ENCODE assay signal across 10 cellular contexts in the genomic region with DNA sequence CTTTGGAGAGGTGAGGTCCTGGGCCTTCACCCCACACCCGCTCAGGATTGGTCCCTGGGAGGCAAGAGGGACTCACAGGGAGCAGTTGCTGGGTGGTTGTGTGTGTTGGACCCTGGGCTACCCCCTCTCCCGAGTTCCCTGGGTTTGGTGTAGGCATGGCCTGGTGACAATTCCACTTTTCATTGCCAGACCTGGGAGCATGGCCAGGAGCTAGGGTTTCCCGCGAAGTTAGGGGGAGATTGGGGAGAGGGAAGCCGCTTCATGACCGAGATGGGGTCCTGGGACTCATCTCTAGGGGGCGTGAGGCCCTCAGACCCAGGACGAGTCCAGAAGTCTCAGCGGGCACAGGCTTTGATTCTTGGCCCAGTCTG. TPM values are rescaled to one million over a fixed set of nuclear protein-coding genes. Genes with fewer than 3 reads are reported as not detected.
A peak's percentile ranks its signal among the peaks of the same experiment; 100 is the strongest.
DNase-seq lines count a peak whose midpoint lies in the region; ATAC-seq, FAIRE-seq and TF ChIP-seq lines count a peak whose summit lies in the region.
"Had no signal": no experiment of that assay in that cellular context is flagged by ENCODE, and none has a peak within 500 bp of the region (broad histone marks: within the 10 kb centered on the region; RNA-seq: fewer than 3 reads in every experiment).

No MANE protein-coding gene starts in this region.

- H2BK15ac ChIP-seq in mesendoderm (replicated peaks; ENCODE audit: low read depth): no peak overlapping the region

- H3K9me3 Mint-ChIP-seq in activated naive CD4-positive, alpha-beta T cell treated with anti-CD3 and anti-CD28 coated beads for 36 hours: no peaks in the 10 kb centered on the region
- H3K9me3 Mint-ChIP-seq in activated naive CD4-positive, alpha-beta T cell treated with anti-CD3 and anti-CD28 coated beads, Interleukin-2, amount 50 U/mL, for 72 hours: no peaks in the 10 kb centered on the region
- H3K9me3 Mint-ChIP-seq: activated CD4-positive, alpha-beta memory T cell treated with anti-CD3 and anti-CD28 coated beads for 36 hours had no signal

- H3K23ac ChIP-seq in mesendoderm (ENCODE audit: low read length): peak overlapping the region; percentile 66

- TF ChIP-seq POLR2A in K562 (conservative IDR thresholded peaks at IDR 0.05) (no peak), transverse colon (IDR thresholded peaks at IDR 0.05) (no peak)

- peaks cover 29% of the 10 kb centered on the region for H3K27me3 Mint-ChIP-seq in activated naive CD4-positive, alpha-beta T cell treated with anti-CD3 and anti-CD28 coated beads for 36 hours (ENCODE audit: low read depth)

- H3K4ac ChIP-seq in mesendoderm (ENCODE audit: low read depth, low read length): peak overlapping the region; percentile 37

- H2BK5ac ChIP-seq in mesendoderm (ENCODE audit: low read length): no peak overlapping the region

- H4K8ac ChIP-seq in mesendoderm (ENCODE audit: low read depth, low read length): no peak overlapping the region

- H3K9me3 ChIP-seq in K562 (replicated peaks; ENCODE audit: control insufficient read depth, insufficient read depth, low read depth, low read length): no peaks in the 10 kb centered on the region
- no peaks in the 10 kb centered on the region for H3K9me3 ChIP-seq in transverse colon

- no peak for DNase-seq in activated naive CD4-positive, alpha-beta T cell treated with anti-CD3 and anti-CD28 coated beads for 36 hours
- DNase-seq in activated naive CD4-positive, alpha-beta T cell treated with anti-CD3 and anti-CD28 coated beads, Interleukin-2, amount 50 U/mL, for 72 hours (ENCODE audit: low spot score in 2 of 2): no peak
- DNase-seq in K562 (ENCODE audit: extremely low read depth in 1 of 4, low spot score in 3 of 4): no peak
- no peak for DNase-seq in mesendoderm
- no peak for DNase-seq in transverse colon
- DNase-seq in NCI-H1436 (lab: John Stamatoyannopoulos, UW): no peak

- POLR2A ChIA-PET in K562 (lab: Yijun Ruan, JAX): no interaction called here

- TF ChIP-seq CTCF in K562 (IDR thresholded peaks at IDR 0.05 in 2 of 3, conservative IDR thresholded peaks at IDR 0.05 in 1 of 3; ENCODE audit: insufficient read depth in 2 of 3, low read depth in 1 of 3, low read length in 3 of 3): no peak
- TF ChIP-seq CTCF in transverse colon (IDR thresholded peaks at IDR 0.05): no peak

- no peak for TF ChIP-seq RAD21 in K562 (CRISPR knock-in tag; conservative IDR thresholded peaks at IDR 0.05 in 1 of 2, IDR thresholded peaks at IDR 0.05 in 1 of 2)

- H3K27ac ChIP-seq in K562 (ENCODE audit: extremely low read depth, low read depth, low read length) (no peak overlapping the region), mesendoderm (ENCODE audit: low read depth, low read length) (no peak overlapping the region), transverse colon (peak overlapping the region; percentile 61 to 80 (median 70))

- no peak overlapping the region for H2AFZ ChIP-seq in K562 (ENCODE audit: low read depth, low read length)

- H3K4me1 ChIP-seq in K562 (replicated peaks in 1 of 2; ENCODE audit: control insufficient read depth in 2 of 2, insufficient read depth in 2 of 2, low read length in 2 of 2) (peaks cover 0 to 18% of the 10 kb centered on the region in 2 experiments; a peak in 4 of 5 replicates), mesendoderm (ENCODE audit: control insufficient read depth, low read depth, low read length) (peaks cover 11% of the 10 kb centered on the region), transverse colon (peaks cover 17 to 59% (median 33%) of the 10 kb centered on the region in 4 donors)

- CTCF ChIA-PET in activated naive CD4-positive, alpha-beta T cell treated with anti-CD3 and anti-CD28 coated beads for 36 hours (lab: Charles Lee): no interaction called here
- CTCF ChIA-PET in K562 (lab: Yijun Ruan, JAX; ENCODE audit: low intra/inter-chr PET ratio): no interaction called here

- no peak overlapping the region for H2BK120ac ChIP-seq in mesendoderm (ENCODE audit: low read depth, low read length)

- peaks cover 19% of the 10 kb centered on the region for H3K79me1 ChIP-seq in mesendoderm (ENCODE audit: low read length)

- 7% methylated on average over 9 of the region's 9 CpGs for WGBS in K562 (ENCODE audit: insufficient coverage, low coverage, missing lambda C conversion rate)
- WGBS in mesendoderm (ENCODE audit: extremely low coverage, insufficient coverage, low lambda C conversion rate): no CpG with 5 or more reads among the region's 9 CpGs
- 54% methylated on average over 9 of the region's 9 CpGs; no CpG with 5 or more reads in 1 of the 2 donors for WGBS in transverse colon (ENCODE audit: low coverage in 1 of 2), 2 donors

- in situ Hi-C loops in K562 (cut with MboI) (no loop called here), transverse colon (cut with MboI; ENCODE audit: low pct_ligation_motif_present in 1 of 4, low pct_unique_long_range_greater_than_20kb in 1 of 4, low sequenced_read_pairs in 3 of 4) (no loop called here)

- no peak overlapping the region for H4K5ac ChIP-seq in mesendoderm (ENCODE audit: low read length)

- H3K4me2 ChIP-seq in K562 (ENCODE audit: insufficient read depth, low read length) (no peak overlapping the region), mesendoderm (ENCODE audit: low read length) (peak overlapping the region; percentile 97)

- intact Hi-C loops in activated naive CD4-positive, alpha-beta T cell treated with anti-CD3 and anti-CD28 coated beads for 36 hours (cut with micrococcal nuclease): loop anchor here (5.0 kb wide), 3 partner anchors 207 to 368 kb away; a partner anchor contains a TSS
- intact Hi-C loops in K562 (cut with micrococcal nuclease): loop anchor here (5.0 kb wide), 1 partner anchor 48 kb away; no protein-coding TSS in a partner anchor
- intact Hi-C loops in transverse colon (cut with DNase I; ENCODE audit: low total_unique reads): no loop called here

- H3K79me2 ChIP-seq in K562 (ENCODE audit: control insufficient read depth, insufficient read depth, low read length) (no peaks in the 10 kb centered on the region), mesendoderm (ENCODE audit: control insufficient read depth, insufficient read depth, low read length) (peaks cover 23% of the 10 kb centered on the region)

- ATAC-seq in activated naive CD4-positive, alpha-beta T cell treated with anti-CD3 and anti-CD28 coated beads, Interleukin-2, amount 50 U/mL, for 72 hours: no peak
- ATAC-seq in K562 (no peak), HG03457 (IDR thresholded peaks at IDR 0.05; ENCODE audit: unreplicated experiment) (no peak), HG02642 (IDR thresholded peaks at IDR 0.05; ENCODE audit: poor library complexity, unreplicated experiment) (no peak)

- H3K18ac ChIP-seq in mesendoderm (ENCODE audit: low read length): peak overlapping the region; percentile 0

- no peaks in the 10 kb centered on the region for H3K36me3 Mint-ChIP-seq in activated naive CD4-positive, alpha-beta T cell treated with anti-CD3 and anti-CD28 coated beads for 36 hours (ENCODE audit: low read depth)
- H3K36me3 Mint-ChIP-seq in activated naive CD4-positive, alpha-beta T cell treated with anti-CD3 and anti-CD28 coated beads, Interleukin-2, amount 50 U/mL, for 72 hours: no peaks in the 10 kb centered on the region
- H3K36me3 Mint-ChIP-seq: activated CD4-positive, alpha-beta memory T cell treated with anti-CD3 and anti-CD28 coated beads for 36 hours had no signal

- H3K9me1 ChIP-seq in K562 (ENCODE audit: control insufficient read depth, insufficient read depth, low read length): no peaks in the 10 kb centered on the region

- no peak overlapping the region; a peak in 1 of 4 replicates for H3K9ac ChIP-seq in K562 (ENCODE audit: insufficient read depth in 1 of 2, low read depth in 2 of 2, low read length in 2 of 2)
- peak overlapping the region; percentile 91 for H3K9ac ChIP-seq in mesendoderm (ENCODE audit: low read length)

- peak overlapping the region; percentile 17 for H3K4me3 Mint-ChIP-seq in activated naive CD4-positive, alpha-beta T cell treated with anti-CD3 and anti-CD28 coated beads for 36 hours
- H3K4me3 Mint-ChIP-seq: activated CD4-positive, alpha-beta memory T cell treated with anti-CD3 and anti-CD28 coated beads for 36 hours had no signal

- H3K27ac Mint-ChIP-seq in activated naive CD4-positive, alpha-beta T cell treated with anti-CD3 and anti-CD28 coated beads for 36 hours: no peak overlapping the region
- H3K27ac Mint-ChIP-seq in activated naive CD4-positive, alpha-beta T cell treated with anti-CD3 and anti-CD28 coated beads, Interleukin-2, amount 50 U/mL, for 72 hours: no peak overlapping the region
- H3K27ac Mint-ChIP-seq: activated CD4-positive, alpha-beta memory T cell treated with anti-CD3 and anti-CD28 coated beads for 36 hours had no signal

- H2AK5ac ChIP-seq in mesendoderm (ENCODE audit: low read length): peak overlapping the region; percentile 49

- H3K56ac ChIP-seq in mesendoderm (ENCODE audit: low read length): peak overlapping the region; percentile 96

- no peak for TF ChIP-seq EP300 in K562 (IDR thresholded peaks at IDR 0.05; ENCODE audit: low read length)
- TF ChIP-seq EP300 in transverse colon (IDR thresholded peaks at IDR 0.05; ENCODE audit: low read depth): no peak

- H3K36me3 ChIP-seq in K562 (ENCODE audit: control insufficient read depth, insufficient read depth, low read length): no peaks in the 10 kb centered on the region
- no peaks in the 10 kb centered on the region for H3K36me3 ChIP-seq in mesendoderm (ENCODE audit: control insufficient read depth, insufficient read depth, low read length)
- H3K36me3 ChIP-seq in transverse colon: no peaks in the 10 kb centered on the region

- H3K4me1 Mint-ChIP-seq in activated naive CD4-positive, alpha-beta T cell treated with anti-CD3 and anti-CD28 coated beads for 36 hours (ENCODE audit: low read depth): peaks cover 43% of the 10 kb centered on the region

- H3K27me3 ChIP-seq in K562 (ENCODE audit: control insufficient read depth in 2 of 2, insufficient read depth in 2 of 2, low read length in 2 of 2): peaks cover 68 to 91% of the 10 kb centered on the region in 2 experiments
- H3K27me3 ChIP-seq in mesendoderm (ENCODE audit: insufficient read depth, low read length, poor library complexity): no peaks in the 10 kb centered on the region
- peaks cover 24% of the 10 kb centered on the region for H3K27me3 ChIP-seq in transverse colon

- FAIRE-seq in K562 (lab: Jason Lieb, UNC): no peak

- H3K4me3 ChIP-seq in K562 (peak overlapping the region; percentile 31; the same call in 1 of the 2 replicates), mesendoderm (ENCODE audit: low read length) (peak overlapping the region; percentile 86), transverse colon (peak overlapping the region; percentile 42 to 66 (median 51))

- BruUV-seq in K562 (replicated peaks; lab: Mats Ljungman, UMichigan): no TSS peak

- peaks cover 36% of the 10 kb centered on the region for H4K20me1 ChIP-seq in K562 (replicated peaks; ENCODE audit: control insufficient read depth, insufficient read depth, low read length)

RNA-seq across cellular contexts. Expression of a gene that starts 0.6 kb away (rescaled TPM):
- total RNA-seq in activated naive CD4-positive, alpha-beta T cell treated with anti-CD3 and anti-CD28 coated beads for 36 hours: under 1 TPM; 0.69 TPM
- total RNA-seq in activated naive CD4-positive, alpha-beta T cell treated with anti-CD3 and anti-CD28 coated beads, Interleukin-2, amount 50 U/mL, for 72 hours: 1 to 10 TPM in 1 of 2 donors, under 1 TPM in 1; 0.20 to 4.8 TPM
- total RNA-seq in K562 (2011; cell fraction: chromatin; rRNA removed; ENCODE audit: low replicate concordance): 0.14 and 0.72 TPM in 2 replicates
- total RNA-seq in K562 (2011; cell fraction: nucleolus; rRNA removed): 0.26 and 0.67 TPM in 2 replicates
- 0.15 and 0.29 TPM in 2 replicates for total RNA-seq in K562 (2011; cell fraction: nucleoplasm; rRNA removed)
- 0.09 and 0.16 TPM in 2 replicates for total RNA-seq in K562 (2014; rRNA removed)
- total RNA-seq in K562 (2014; rRNA removed; fragmentation: Illumina TruSeq; extraction: Trizol): 0.03 and 0.07 TPM in 2 replicates
- total RNA-seq in K562 (2015; rRNA removed; fragmentation: Illumina TruSeq; extraction: Trizol): 0.04 and 0.07 TPM in 2 replicates
- 0.27 and 0.29 TPM in 2 replicates for total RNA-seq in K562 (2021)
- polyA plus RNA-seq in K562 (2011; rRNA removed): 0.13 and 0.26 TPM in 2 replicates
- polyA plus RNA-seq in K562 (2011; cell fraction: cytosol; rRNA removed): 0.18 and 0.25 TPM in 2 replicates
- 0.53 and 0.81 TPM in 2 replicates for polyA plus RNA-seq in K562 (2011; cell fraction: nucleus; rRNA removed)
- polyA plus RNA-seq in K562 (2012): 0.08 and 0.11 TPM in 2 replicates
- 0.03 and 0.15 TPM in 2 replicates for polyA plus RNA-seq in K562 (2014; fragmentation: Illumina TruSeq; extraction: Trizol)
- polyA plus RNA-seq in K562 (2014; fragmentation: Nextera tagmentation; extraction: Ambion mirVana): not detected
- polyA plus RNA-seq in K562 (2014; rRNA removed): 0.13 and 0.15 TPM in 2 replicates
- polyA minus RNA-seq in K562 (2011; rRNA and poly(A)+ RNA removed): 0.15 and 0.25 TPM in 2 replicates
- polyA minus RNA-seq in K562 (2011; cell fraction: cytosol; rRNA and poly(A)+ RNA removed): 0.19 TPM in 1 of 2 replicates, not detected in the other
- under 0.01 and 0.44 TPM in 2 replicates for polyA minus RNA-seq in K562 (2011; cell fraction: nucleus; rRNA and poly(A)+ RNA removed)
- polyA plus RNA-seq in mesendoderm (2013, experiment 1 of 2): 14.2 TPM
- polyA plus RNA-seq in mesendoderm (2013, experiment 2 of 2): 14.9 TPM
- 1 to 10 TPM; 1.4 to 5.2 (median 4.0) TPM for total RNA-seq in transverse colon

RNA-seq across cellular contexts. Expression of a gene that starts 37.7 kb away (rescaled TPM):
- total RNA-seq in activated naive CD4-positive, alpha-beta T cell treated with anti-CD3 and anti-CD28 coated beads for 36 hours: not detected
- not detected for total RNA-seq in activated naive CD4-positive, alpha-beta T cell treated with anti-CD3 and anti-CD28 coated beads, Interleukin-2, amount 50 U/mL, for 72 hours
- not detected in 2 replicates for total RNA-seq in K562 (2011; cell fraction: chromatin; rRNA removed; ENCODE audit: low replicate concordance)
- total RNA-seq in K562 (2011; cell fraction: nucleolus; rRNA removed): not detected in 2 replicates
- not detected in 2 replicates for total RNA-seq in K562 (2011; cell fraction: nucleoplasm; rRNA removed)
- not detected in 2 replicates for total RNA-seq in K562 (2014; rRNA removed)
- total RNA-seq in K562 (2014; rRNA removed; fragmentation: Illumina TruSeq; extraction: Trizol): not detected in 2 replicates
- total RNA-seq in K562 (2015; rRNA removed; fragmentation: Illumina TruSeq; extraction: Trizol): not detected in 2 replicates
- total RNA-seq in K562 (2021): not detected in 2 replicates
- not detected in 2 replicates for polyA plus RNA-seq in K562 (2011; rRNA removed)
- not detected in 2 replicates for polyA plus RNA-seq in K562 (2011; cell fraction: cytosol; rRNA removed)
- not detected in 2 replicates for polyA plus RNA-seq in K562 (2011; cell fraction: nucleus; rRNA removed)
- not detected in 2 replicates for polyA plus RNA-seq in K562 (2012)
- not detected in 2 replicates for polyA plus RNA-seq in K562 (2014; fragmentation: Illumina TruSeq; extraction: Trizol)
- not detected for polyA plus RNA-seq in K562 (2014; fragmentation: Nextera tagmentation; extraction: Ambion mirVana)
- polyA plus RNA-seq in K562 (2014; rRNA removed): not detected in 2 replicates
- polyA minus RNA-seq in K562 (2011; rRNA and poly(A)+ RNA removed): not detected in 2 replicates
- polyA minus RNA-seq in K562 (2011; cell fraction: cytosol; rRNA and poly(A)+ RNA removed): not detected in 2 replicates
- polyA minus RNA-seq in K562 (2011; cell fraction: nucleus; rRNA and poly(A)+ RNA removed): not detected in 2 replicates
- polyA plus RNA-seq in mesendoderm (2013, experiment 1 of 2): 318 TPM
- 312 TPM for polyA plus RNA-seq in mesendoderm (2013, experiment 2 of 2)
- not detected for total RNA-seq in transverse colon
- total RNA-seq: activated CD4-positive, alpha-beta memory T cell treated with anti-CD3 and anti-CD28 coated beads for 36 hours; pulmonary artery endothelial cell had no signal

Comparison
In these comparisons a context has a peak if more than half of its experiments do, and no peak if none do; other contexts are left out.
1. H3K27ac ChIP-seq: peak in transverse colon (4 of 4); none in K562 (single experiment) and mesendoderm (single experiment).
2. H3K4me3 ChIP-seq: peak in every context shown above with its lines; median percentile 86 in mesendoderm; 51 in transverse colon; 31 in K562.